9 cellular contexts compared by ENCODE assay signal in genomic region chr4:174591243-174592021, GRCh38.
DNase-seq lines count a peak whose midpoint lies in the region; ATAC-seq and TF ChIP-seq lines count a peak whose summit lies in the region.
"Had no signal": no experiment of that assay in that cellular context is flagged by ENCODE, and none has a peak within 500 bp of the region (broad histone marks: within the 10 kb centered on the region; RNA-seq: fewer than 3 reads in every experiment).

No MANE protein-coding gene starts in this region.

- no peaks in the 10 kb centered on the region for H3K27me3 ChIP-seq in HL-60 (ENCODE audit: insufficient read depth, poor library complexity, severe bottlenecking)
- no peaks in the 10 kb centered on the region for H3K27me3 ChIP-seq in BE2C

- H3K4me3 ChIP-seq in HL-60 (replicated peaks; ENCODE audit: insufficient read depth, low read length) (no peak overlapping the region), BE2C (ENCODE audit: low read depth, low read length) (no peak overlapping the region)

- no peak for TF ChIP-seq CTCF in HL-60 (IDR thresholded peaks at IDR 0.05; ENCODE audit: insufficient read depth, low read length)
- TF ChIP-seq CTCF in BE2C (IDR thresholded peaks at IDR 0.05; ENCODE audit: low read depth, low read length) = no peak

- no peaks in the 10 kb centered on the region for H3K36me3 ChIP-seq in BE2C

- peak; percentile 82 for ATAC-seq in GM18508 (IDR thresholded peaks at IDR 0.05; ENCODE audit: insufficient read depth, unreplicated experiment)
- ATAC-seq in GM21717 (IDR thresholded peaks at IDR 0.05; ENCODE audit: unreplicated experiment) = peak; percentile 88

- H3K27ac ChIP-seq in HL-60 (replicated peaks) = peak overlapping the region; percentile 55

- peak in 1 of 2 experiments; percentile 64 for DNase-seq in HL-60 (ENCODE audit: low read depth in 1 of 2, low spot score in 1 of 2)
- peak; percentile 32 for DNase-seq in iris pigment epithelial cell (ENCODE audit: low read depth)
- no peak for DNase-seq in glomerular visceral epithelial cell (ENCODE audit: extremely low spot score)
- no peak for DNase-seq in ecto neural progenitor cell (ENCODE audit: low spot score)
- DNase-seq in BE2C = no peak
- no peak for DNase-seq in NCI-H1048 (lab: John Stamatoyannopoulos, UW)
- DNase-seq: activated naive CD4-positive, alpha-beta T cell treated with anti-CD3 and anti-CD28 coated beads for 36 hours had no signal

- no peaks in the 10 kb centered on the region for H3K9me3 ChIP-seq in BE2C

- no peaks in the 10 kb centered on the region for H3K4me1 ChIP-seq in BE2C
